In the genomic region with DNA sequence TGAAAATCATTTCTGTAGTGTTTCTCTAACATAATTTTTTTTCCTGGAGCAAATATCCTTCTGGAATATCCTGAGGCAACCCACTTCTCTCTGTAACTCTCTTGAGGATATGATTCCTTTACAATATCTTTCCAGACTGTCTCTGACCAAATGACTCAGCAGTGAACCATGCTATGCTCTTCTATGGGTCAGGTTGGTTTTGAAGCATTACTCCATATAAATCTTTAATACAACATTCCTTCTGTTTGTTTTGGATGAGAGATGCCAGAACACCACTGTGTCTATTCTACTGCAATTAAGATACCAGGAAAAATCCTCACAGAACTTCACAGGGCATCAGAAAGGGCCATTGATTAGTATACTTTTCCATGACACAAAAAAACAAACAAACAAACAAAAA, we compare ENCODE assay signal across 1 cellular context.
TF ChIP-seq lines count a peak whose summit lies in the region.

No MANE protein-coding gene starts in this region.

TF ChIP-seq in GM23338, 12 proteins besides CTCF, POLR2A, EP300 and RAD21 (continued from another document):
- TF ChIP-seq, protein P1, sequence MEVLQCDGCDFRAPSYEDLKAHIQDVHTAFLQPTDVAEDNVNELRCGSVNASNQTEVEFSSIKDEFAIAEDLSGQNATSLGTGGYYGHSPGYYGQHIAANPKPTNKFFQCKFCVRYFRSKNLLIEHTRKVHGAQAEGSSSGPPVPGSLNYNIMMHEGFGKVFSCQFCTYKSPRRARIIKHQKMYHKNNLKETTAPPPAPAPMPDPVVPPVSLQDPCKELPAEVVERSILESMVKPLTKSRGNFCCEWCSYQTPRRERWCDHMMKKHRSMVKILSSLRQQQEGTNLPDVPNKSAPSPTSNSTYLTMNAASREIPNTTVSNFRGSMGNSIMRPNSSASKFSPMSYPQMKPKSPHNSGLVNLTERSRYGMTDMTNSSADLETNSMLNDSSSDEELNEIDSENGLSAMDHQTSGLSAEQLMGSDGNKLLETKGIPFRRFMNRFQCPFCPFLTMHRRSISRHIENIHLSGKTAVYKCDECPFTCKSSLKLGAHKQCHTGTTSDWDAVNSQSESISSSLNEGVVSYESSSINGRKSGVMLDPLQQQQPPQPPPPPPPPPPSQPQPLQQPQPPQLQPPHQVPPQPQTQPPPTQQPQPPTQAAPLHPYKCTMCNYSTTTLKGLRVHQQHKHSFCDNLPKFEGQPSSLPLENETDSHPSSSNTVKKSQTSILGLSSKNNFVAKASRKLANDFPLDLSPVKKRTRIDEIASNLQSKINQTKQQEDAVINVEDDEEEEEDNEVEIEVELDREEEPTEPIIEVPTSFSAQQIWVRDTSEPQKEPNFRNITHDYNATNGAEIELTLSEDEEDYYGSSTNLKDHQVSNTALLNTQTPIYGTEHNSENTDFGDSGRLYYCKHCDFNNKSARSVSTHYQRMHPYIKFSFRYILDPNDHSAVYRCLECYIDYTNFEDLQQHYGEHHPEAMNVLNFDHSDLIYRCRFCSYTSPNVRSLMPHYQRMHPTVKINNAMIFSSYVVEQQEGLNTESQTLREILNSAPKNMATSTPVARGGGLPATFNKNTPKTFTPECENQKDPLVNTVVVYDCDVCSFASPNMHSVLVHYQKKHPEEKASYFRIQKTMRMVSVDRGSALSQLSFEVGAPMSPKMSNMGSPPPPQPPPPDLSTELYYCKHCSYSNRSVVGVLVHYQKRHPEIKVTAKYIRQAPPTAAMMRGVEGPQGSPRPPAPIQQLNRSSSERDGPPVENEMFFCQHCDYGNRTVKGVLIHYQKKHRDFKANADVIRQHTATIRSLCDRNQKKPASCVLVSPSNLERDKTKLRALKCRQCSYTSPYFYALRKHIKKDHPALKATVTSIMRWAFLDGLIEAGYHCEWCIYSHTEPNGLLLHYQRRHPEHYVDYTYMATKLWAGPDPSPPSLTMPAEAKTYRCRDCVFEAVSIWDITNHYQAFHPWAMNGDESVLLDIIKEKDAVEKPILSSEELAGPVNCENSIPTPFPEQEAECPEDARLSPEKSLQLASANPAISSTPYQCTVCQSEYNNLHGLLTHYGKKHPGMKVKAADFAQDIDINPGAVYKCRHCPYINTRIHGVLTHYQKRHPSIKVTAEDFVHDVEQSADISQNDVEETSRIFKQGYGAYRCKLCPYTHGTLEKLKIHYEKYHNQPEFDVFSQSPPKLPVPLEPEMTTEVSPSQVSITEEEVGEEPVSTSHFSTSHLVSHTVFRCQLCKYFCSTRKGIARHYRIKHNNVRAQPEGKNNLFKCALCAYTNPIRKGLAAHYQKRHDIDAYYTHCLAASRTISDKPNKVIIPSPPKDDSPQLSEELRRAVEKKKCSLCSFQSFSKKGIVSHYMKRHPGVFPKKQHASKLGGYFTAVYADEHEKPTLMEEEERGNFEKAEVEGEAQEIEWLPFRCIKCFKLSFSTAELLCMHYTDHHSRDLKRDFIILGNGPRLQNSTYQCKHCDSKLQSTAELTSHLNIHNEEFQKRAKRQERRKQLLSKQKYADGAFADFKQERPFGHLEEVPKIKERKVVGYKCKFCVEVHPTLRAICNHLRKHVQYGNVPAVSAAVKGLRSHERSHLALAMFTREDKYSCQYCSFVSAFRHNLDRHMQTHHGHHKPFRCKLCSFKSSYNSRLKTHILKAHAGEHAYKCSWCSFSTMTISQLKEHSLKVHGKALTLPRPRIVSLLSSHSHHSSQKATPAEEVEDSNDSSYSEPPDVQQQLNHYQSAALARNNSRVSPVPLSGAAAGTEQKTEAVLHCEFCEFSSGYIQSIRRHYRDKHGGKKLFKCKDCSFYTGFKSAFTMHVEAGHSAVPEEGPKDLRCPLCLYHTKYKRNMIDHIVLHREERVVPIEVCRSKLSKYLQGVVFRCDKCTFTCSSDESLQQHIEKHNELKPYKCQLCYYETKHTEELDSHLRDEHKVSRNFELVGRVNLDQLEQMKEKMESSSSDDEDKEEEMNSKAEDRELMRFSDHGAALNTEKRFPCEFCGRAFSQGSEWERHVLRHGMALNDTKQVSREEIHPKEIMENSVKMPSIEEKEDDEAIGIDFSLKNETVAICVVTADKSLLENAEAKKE (CRISPR knock-in tag; IDR thresholded peaks at IDR 0.05) = no peak
- TF ChIP-seq JUNB (IDR thresholded peaks at IDR 0.05; ENCODE audit: unreplicated experiment) = no peak
